ENCODE assay signal across 9 cellular contexts in the genomic region with DNA sequence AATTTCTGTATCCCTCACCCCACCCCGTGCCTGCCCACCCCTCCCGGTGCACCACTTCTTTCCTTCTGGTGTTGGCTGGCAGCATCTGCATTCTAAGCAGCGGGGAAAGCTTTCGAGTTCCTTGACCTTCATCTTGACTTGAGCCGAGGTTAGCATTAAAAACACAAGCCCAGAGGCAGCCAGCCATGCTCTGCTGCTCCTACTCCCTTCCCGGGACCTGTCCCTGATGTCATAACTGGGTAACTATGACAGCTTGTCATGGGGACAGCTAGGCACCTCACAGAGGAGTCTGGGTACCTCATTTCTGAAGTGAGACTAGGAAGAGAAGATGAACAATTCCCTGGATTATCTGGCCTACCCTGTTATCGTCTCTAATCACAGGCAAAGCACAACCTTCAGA. TPM values are rescaled to one million over a fixed set of nuclear protein-coding genes. Genes with fewer than 3 reads are reported as not detected.
DNase-seq lines count a peak whose midpoint lies in the region; ATAC-seq and TF ChIP-seq lines count a peak whose summit lies in the region.
"Had no signal": no experiment of that assay in that cellular context is flagged by ENCODE, and none has a peak within 500 bp of the region (broad histone marks: within the 10 kb centered on the region; RNA-seq: fewer than 3 reads in every experiment).

CFAP97D1 (plus strand) TSS at position 301 of the 400 bp plus-strand sequence; CDS start at position 329, 28 bp downstream.

- TF ChIP-seq RAD21 in SK-N-SH (IDR thresholded peaks at IDR 0.05; ENCODE audit: low read length) = no peak

- no peak for ATAC-seq in SK-N-SH treated with all-trans-retinoic acid at 6 μM for 48 hours
- ATAC-seq in GM21447 (IDR thresholded peaks at IDR 0.05; ENCODE audit: unreplicated experiment) = no peak
- ATAC-seq in GM18873 (IDR thresholded peaks at IDR 0.05; ENCODE audit: low FRiP score, unreplicated experiment) = no peak

- no peak for TF ChIP-seq CTCF in SK-N-SH (IDR thresholded peaks at IDR 0.05)

- H3K4me3 ChIP-seq in SK-N-SH (ENCODE audit: low read depth in 2 of 2, low read length in 1 of 2) = peak within 1 kb of the TSS; percentile 77 to 84
- H3K4me3 ChIP-seq in subcutaneous abdominal adipose tissue (ENCODE audit: low read depth in 1 of 5, low read length in 5 of 5) = peak within 1 kb of the TSS; percentile 66 to 90 (median 79)

- H3F3A ChIP-seq in SK-N-SH (replicated peaks; ENCODE audit: insufficient read depth) = peaks cover 17% of the 10 kb centered on the region

- DNase-seq in SK-N-SH = no peak
- peak; percentile 14 for DNase-seq in kidney tubule cell (ENCODE audit: low spot score)
- DNase-seq in NCI-H1694 (lab: John Stamatoyannopoulos, UW) = no peak
- DNase-seq: T-helper 9 cell had no signal

- H3K4me2 ChIP-seq in SK-N-SH = peak within 1 kb of the TSS; percentile 99

- H3K9me3 ChIP-seq in SK-N-SH (no peaks in the 10 kb centered on the region), subcutaneous abdominal adipose tissue (ENCODE audit: control insufficient read depth in 5 of 5, low read length in 5 of 5) (no peaks in the 10 kb centered on the region)

- H3K9me2 ChIP-seq in SK-N-SH = no peaks in the 10 kb centered on the region

- WGBS in SK-N-SH (ENCODE audit: low lambda C conversion rate) = 86% methylated on average over 7 of the region's 7 CpGs

- CTCF ChIA-PET in SK-N-SH (lab: Yijun Ruan, JAX) = interaction anchor here (1.0 to 6.2 kb wide), 5 partner anchors 13 to 85 kb away, joined by 3 to 59 read pairs (median 11); partner anchors contain the start of gene CD300LG

- peak within 1 kb of the TSS; percentile 89 for H2AFZ ChIP-seq in SK-N-SH (ENCODE audit: low read depth)

- H3K27ac ChIP-seq in SK-N-SH (ENCODE audit: low read depth in 2 of 2, low read length in 1 of 2) (peak within 1 kb of the TSS in 1 of 2 experiments; percentile 95; a peak in 2 of 4 replicates), angular gyrus (ENCODE audit: low read depth, low read length) (peak within 1 kb of the TSS; percentile 66), subcutaneous abdominal adipose tissue (ENCODE audit: low read depth, low read length) (peak within 1 kb of the TSS; percentile 99)

- H3K36me3 ChIP-seq in SK-N-SH (replicated peaks in 1 of 2; ENCODE audit: control insufficient read depth in 1 of 2, insufficient read depth in 2 of 2, low read length in 1 of 2) = peaks cover 1 to 14% of the 10 kb centered on the region in 2 experiments
- peaks cover 0 to 14% (median 4%) of the 10 kb centered on the region in 5 donors for H3K36me3 ChIP-seq in subcutaneous abdominal adipose tissue (ENCODE audit: control insufficient read depth in 5 of 5, insufficient read depth in 5 of 5, low read length in 5 of 5)

- H3K9ac ChIP-seq in SK-N-SH = peak within 1 kb of the TSS; percentile 100
- peak within 1 kb of the TSS; percentile 10 to 96 (median 79) for H3K9ac ChIP-seq in subcutaneous abdominal adipose tissue (ENCODE audit: low read length in 5 of 5)

- peaks cover 35% of the 10 kb centered on the region for H3K79me2 ChIP-seq in SK-N-SH (ENCODE audit: insufficient read depth)

- H3K27me3 ChIP-seq in SK-N-SH (ENCODE audit: insufficient read depth) = no peaks in the 10 kb centered on the region
- no peaks in the 10 kb centered on the region for H3K27me3 ChIP-seq in subcutaneous abdominal adipose tissue (ENCODE audit: control insufficient read depth in 5 of 5, insufficient read depth in 4 of 5, low read length in 5 of 5)

- peaks cover 8 to 18% of the 10 kb centered on the region in 2 experiments; a peak in 2 of 4 replicates for H3K4me1 ChIP-seq in SK-N-SH (ENCODE audit: control insufficient read depth in 1 of 2, insufficient read depth in 2 of 2, low read depth in 1 of 2, low read length in 1 of 2)
- H3K4me1 ChIP-seq in subcutaneous abdominal adipose tissue (ENCODE audit: control insufficient read depth in 5 of 5, insufficient read depth in 5 of 5, low read length in 5 of 5) = peaks cover 0 to 36% (median 28%) of the 10 kb centered on the region in 5 donors

- TF ChIP-seq EP300 in SK-N-SH (IDR thresholded peaks at IDR 0.05; ENCODE audit: borderline replicate concordance in 1 of 2, low read depth in 1 of 2, low read length in 1 of 2) = no peak

- POLR2A ChIA-PET in SK-N-SH (lab: Yijun Ruan, JAX) = no interaction called here

- H4K20me1 ChIP-seq in SK-N-SH (ENCODE audit: insufficient read depth) = peaks cover 13% of the 10 kb centered on the region

TF ChIP-seq in SK-N-SH, 30 proteins besides CTCF, POLR2A, EP300 and RAD21 (continues in another document):
- TF ChIP-seq TEAD4 (IDR thresholded peaks at IDR 0.05; ENCODE audit: borderline replicate concordance, insufficient read depth) = no peak
- TF ChIP-seq SMC3 (IDR thresholded peaks at IDR 0.05; ENCODE audit: low read depth, low read length) = no peak
- no peak for TF ChIP-seq ELF1 (IDR thresholded peaks at IDR 0.05)
- no peak for TF ChIP-seq POLR2AphosphoS5 (IDR thresholded peaks at IDR 0.05; ENCODE audit: low read depth, low read length)
- TF ChIP-seq MEF2A (IDR thresholded peaks at IDR 0.05; ENCODE audit: borderline replicate concordance, low read depth) = no peak
- no peak for TF ChIP-seq PBX3 (IDR thresholded peaks at IDR 0.05)
- TF ChIP-seq NRF1 (IDR thresholded peaks at IDR 0.05; ENCODE audit: low read depth, low read length) = no peak
- no peak for TF ChIP-seq MAX (IDR thresholded peaks at IDR 0.05; ENCODE audit: low read depth)
- no peak for TF ChIP-seq TAF1 (IDR thresholded peaks at IDR 0.05; ENCODE audit: borderline replicate concordance, low read depth, low read length)
- no peak for TF ChIP-seq EZH2phosphoT487 (IDR thresholded peaks at IDR 0.05; ENCODE audit: borderline replicate concordance, low read depth)

TF ChIP-seq in SK-N-SH treated with all-trans-retinoic acid at 6 μM for 48 hours, 23 proteins besides CTCF, POLR2A, EP300 and RAD21:
- TF ChIP-seq PPARA (CRISPR knock-in tag; IDR thresholded peaks at IDR 0.05; ENCODE audit: borderline replicate concordance) (no peak), RARB (CRISPR knock-in tag; IDR thresholded peaks at IDR 0.05) (no peak), ZFP3 (CRISPR knock-in tag; IDR thresholded peaks at IDR 0.05) (no peak), TCF4 (CRISPR knock-in tag; IDR thresholded peaks at IDR 0.05; ENCODE audit: borderline replicate concordance) (no peak), ESRRG (CRISPR knock-in tag; IDR thresholded peaks at IDR 0.05) (no peak), OSR1 (CRISPR knock-in tag; IDR thresholded peaks at IDR 0.05) (no peak), ARNTL (CRISPR knock-in tag; IDR thresholded peaks at IDR 0.05; ENCODE audit: borderline replicate concordance, low read depth) (no peak), SNAI2 (CRISPR knock-in tag; IDR thresholded peaks at IDR 0.05) (no peak), TSHZ2 (CRISPR knock-in tag; IDR thresholded peaks at IDR 0.05) (no peak), ZFP30 (CRISPR knock-in tag; IDR thresholded peaks at IDR 0.05) (no peak), CSDC2 (CRISPR knock-in tag; IDR thresholded peaks at IDR 0.05) (no peak), ZC3H10 (CRISPR knock-in tag; IDR thresholded peaks at IDR 0.05) (no peak), ZNF565 (CRISPR knock-in tag; conservative IDR thresholded peaks at IDR 0.05; ENCODE audit: low read depth) (no peak), POU6F1 (CRISPR knock-in tag; IDR thresholded peaks at IDR 0.05; ENCODE audit: borderline replicate concordance, low read depth) (no peak), GLIS3 (CRISPR knock-in tag; IDR thresholded peaks at IDR 0.05) (no peak), ZNF70 (CRISPR knock-in tag; IDR thresholded peaks at IDR 0.05) (no peak)

RNA-seq across cellular contexts. Expression of gene CFAP97D1, which starts in this region (rescaled TPM):
- polyA plus RNA-seq in SK-N-SH (2012; rRNA removed) = 0.02 TPM in 2 replicates
- polyA plus RNA-seq in SK-N-SH (2012; cell fraction: cytosol; rRNA removed) = 0.03 TPM in 1 of 2 replicates, not detected in the other
- polyA plus RNA-seq in SK-N-SH (2012; cell fraction: nucleus; rRNA removed) = 0.01 and 0.04 TPM in 2 replicates
